In genomic region chr6:63598001-63598250, GRCh38 we compare ENCODE assay signal across 8 cellular contexts. TPM values are rescaled to one million over a fixed set of nuclear protein-coding genes. Genes with fewer than 3 reads are reported as not detected.
DNase-seq lines count a peak whose midpoint lies in the region; ATAC-seq, FAIRE-seq and TF ChIP-seq lines count a peak whose summit lies in the region.

No MANE protein-coding gene starts in this region.

- POLR2A ChIA-PET in HCT116 (lab: Charles Lee) = no interaction called here

- no peak for DNase-seq in GM12865 (ENCODE audit: low read depth)
- no peak for DNase-seq in HCT116 (ENCODE audit: low read depth, low spot score)
- peak; percentile 20 for DNase-seq in RCC 7860 (ENCODE audit: low spot score)
- no peak for DNase-seq in fibroblast of the aortic adventitia (ENCODE audit: low read depth)
- DNase-seq in renal cortical epithelial cell (ENCODE audit: low read depth) = peak; percentile 31
- no peak for DNase-seq in Kasumi-1 (lab: John Stamatoyannopoulos, UW)
- DNase-seq in AG20443 (ENCODE audit: low spot score) = no peak
- no peak for DNase-seq in HTR-8/SVneo (ENCODE audit: insufficient read length, low spot score)

- peak overlapping the region; percentile 72 for H3K4me3 ChIP-seq in GM12865 (ENCODE audit: low read depth, low read length)
- no peak overlapping the region for H3K4me3 ChIP-seq in HCT116 (replicated peaks in 1 of 2; ENCODE audit: low read depth in 1 of 2, low read length in 2 of 2)
- peak overlapping the region; percentile 79 for H3K4me3 ChIP-seq in fibroblast of the aortic adventitia (ENCODE audit: low read depth, low read length)

- no peaks in the 10 kb centered on the region for H4K20me1 ChIP-seq in HCT116 (ENCODE audit: insufficient read depth)

- no peaks in the 10 kb centered on the region for H3K9me2 ChIP-seq in HCT116 (ENCODE audit: insufficient read depth)

- intact Hi-C loops in HCT116 (cut with micrococcal nuclease) = loop anchor here (2.0 to 5.0 kb wide), 2 partner anchors 167 to 204 kb away; no protein-coding TSS in a partner anchor

- no peak overlapping the region for H3K27ac ChIP-seq in HCT116 (ENCODE audit: low read depth, low read length)

- H2AFZ ChIP-seq in HCT116 (ENCODE audit: low read depth, low read length, poor library complexity, severe bottlenecking) = no peak overlapping the region

- H3K36me3 ChIP-seq in HCT116 (ENCODE audit: control insufficient read depth in 1 of 2, insufficient read depth in 2 of 2, low read length in 2 of 2) = no peaks in the 10 kb centered on the region

- peaks cover 0 to 4% of the 10 kb centered on the region in 2 experiments; a peak in 1 of 4 replicates for H3K4me1 ChIP-seq in HCT116 (ENCODE audit: control insufficient read depth in 1 of 2, insufficient read depth in 2 of 2, low read length in 2 of 2)

- H3K27me3 ChIP-seq in HCT116 (ENCODE audit: insufficient read depth, low read length) = no peaks in the 10 kb centered on the region

- no peak for TF ChIP-seq CTCF in GM12865 (IDR thresholded peaks at IDR 0.05; ENCODE audit: insufficient read depth, low read depth, low read length, missing control alignments)
- no peak for TF ChIP-seq CTCF in HCT116 (IDR thresholded peaks at IDR 0.05 in 2 of 3, conservative IDR thresholded peaks at IDR 0.05 in 1 of 3; ENCODE audit: borderline replicate concordance in 1 of 3, insufficient read depth in 1 of 3, low read depth in 2 of 3, low read length in 2 of 3)
- TF ChIP-seq CTCF in fibroblast of the aortic adventitia (IDR thresholded peaks at IDR 0.05; ENCODE audit: insufficient read depth, low read length) = no peak

- BruUV-seq in HCT116 (replicated peaks; lab: Mats Ljungman, UMichigan) = no TSS peak

- no peaks in the 10 kb centered on the region for H3K9me3 ChIP-seq in HCT116 (ENCODE audit: control insufficient read depth in 1 of 2, insufficient read depth in 1 of 2, low read depth in 1 of 2, low read length in 2 of 2)

- FAIRE-seq in RCC 7860 (lab: Jason Lieb, UNC) = no peak
- no peak for FAIRE-seq in HTR-8/SVneo (lab: Jason Lieb, UNC)

- no peak overlapping the region for H3K4me2 ChIP-seq in HCT116 (ENCODE audit: low read length)

- CTCF ChIA-PET in HCT116 (lab: Charles Lee) = interaction anchor here (0.7 to 3.1 kb wide), 13 partner anchors 11 to 250 kb away, joined by 3 to 35 read pairs (median 4); no protein-coding TSS in a partner anchor

- no peak for TF ChIP-seq POLR2A in HCT116 (IDR thresholded peaks at IDR 0.05; ENCODE audit: borderline replicate concordance, extremely low read depth, insufficient read depth, insufficient read length)

- RAD21 ChIA-PET in HCT116 (lab: Charles Lee; ENCODE audit: low non-redundant PET in 1 of 2, low total read pairs in 2 of 2, uncharacterized antibody in 2 of 2, unreplicated experiment in 2 of 2) = interaction anchor here in 1 of 2 experiments (0.6 to 1.1 kb wide), 2 partner anchors 166 to 167 kb away, joined by 3 to 4 read pairs; no protein-coding TSS in a partner anchor

- H3K9ac ChIP-seq in HCT116 (ENCODE audit: low read length) = no peak overlapping the region

- no peaks in the 10 kb centered on the region for H3K79me2 ChIP-seq in HCT116 (ENCODE audit: insufficient read depth, low read length)

- TF ChIP-seq RAD21 in HCT116 (IDR thresholded peaks at IDR 0.05; ENCODE audit: low read depth) = no peak

- peak; percentile 10; the same call in 1 of the 2 replicates for ATAC-seq in HCT116

TF ChIP-seq in HCT116, 20 proteins besides CTCF, POLR2A, EP300 and RAD21:
- TF ChIP-seq CBX3 (IDR thresholded peaks at IDR 0.05; ENCODE audit: low read depth) (no peak), FOSL1 (IDR thresholded peaks at IDR 0.05; ENCODE audit: low read depth) (no peak), SP1 (IDR thresholded peaks at IDR 0.05; ENCODE audit: low read depth) (no peak), ZNF274 (IDR thresholded peaks at IDR 0.05; ENCODE audit: low read depth, low read length) (no peak), EZH2phosphoT487 (IDR thresholded peaks at IDR 0.05; ENCODE audit: borderline replicate concordance) (no peak), ZBTB33 (IDR thresholded peaks at IDR 0.05; ENCODE audit: extremely low read depth, insufficient replicate concordance, low read length) (no peak), ELF1 (IDR thresholded peaks at IDR 0.05; ENCODE audit: borderline replicate concordance, low read depth) (no peak), TCF7L2 (IDR thresholded peaks at IDR 0.05; ENCODE audit: borderline replicate concordance, extremely low read depth, insufficient read depth, insufficient read length) (no peak), EZH2 (IDR thresholded peaks at IDR 0.05) (no peak), SIN3A (IDR thresholded peaks at IDR 0.05; ENCODE audit: low read depth) (no peak)

RNA-seq across cellular contexts. Expression of gene PTP4A1, which starts 25.6 kb away (rescaled TPM):
- total RNA-seq in HCT116 (2021; ENCODE audit: unreplicated experiment) (123 TPM), fibroblast of the aortic adventitia (ENCODE audit: low replicate concordance) (9.6 and 46.1 TPM in 2 replicates), renal cortical epithelial cell (106 and 174 TPM in 2 replicates)
- 47.5 and 61.8 TPM in 2 replicates for polyA plus RNA-seq in HCT116 (2012)

RNA-seq across cellular contexts. Expression of gene PHF3, which starts 37.7 kb away (rescaled TPM):
- total RNA-seq in HCT116 (2021; ENCODE audit: unreplicated experiment) = 51.1 TPM
- 8.7 and 12.7 TPM in 2 replicates for polyA plus RNA-seq in HCT116 (2012)
- 78.5 and 146 TPM in 2 replicates for total RNA-seq in fibroblast of the aortic adventitia (ENCODE audit: low replicate concordance)
- 36.5 and 78.4 TPM in 2 replicates for total RNA-seq in renal cortical epithelial cell

Comparison
In these comparisons a context has a peak if more than half of its experiments do, and no peak if none do; other contexts are left out.
1. DNase-seq: peak in RCC 7860 (single experiment) and renal cortical epithelial cell (single experiment); none in GM12865 (single experiment), HCT116 (single experiment), fibroblast of the aortic adventitia (single experiment), Kasumi-1 (0 of 2), AG20443 (single experiment) and HTR-8/SVneo (single experiment).
2. H3K4me3 ChIP-seq: peak in GM12865 (single experiment) and fibroblast of the aortic adventitia (single experiment); none in HCT116 (0 of 2).